8 cellular contexts compared by ENCODE assay signal in genomic region chr1:61337981-61338848, GRCh38.
A peak's percentile ranks its signal among the peaks of the same experiment; 100 is the strongest.
DNase-seq lines count a peak whose midpoint lies in the region; ATAC-seq and FAIRE-seq lines count a peak whose summit lies in the region.

No MANE protein-coding gene starts in this region.

- FAIRE-seq in TTC549 (lab: Jason Lieb, UNC) (peak; percentile 13), frontal cortex (lab: Jason Lieb, UNC) (peak; percentile 87)

- no peak for ATAC-seq in HG02840 (IDR thresholded peaks at IDR 0.05; ENCODE audit: low FRiP score, unreplicated experiment)

- DNase-seq in Daoy (ENCODE audit: low read depth) (peak; percentile 95), NCI-H1092 treated with DMSO at 0.1 percent for 48 hours (lab: John Stamatoyannopoulos, UW) (peak; percentile 74), frontal cortex (ENCODE audit: low spot score in 2 of 2) (peak; percentile 58 to 72), non-pigmented ciliary epithelial cell (ENCODE audit: low read depth) (peak; percentile 70), mesenteric fat pad (ENCODE audit: low spot score) (no peak)
- no peak for DNase-seq in central memory CD4-positive, alpha-beta T cell

Comparison
In these comparisons a context has a peak if more than half of its experiments do, and no peak if none do; other contexts are left out.
1. DNase-seq: peak in Daoy (single experiment), NCI-H1092 treated with DMSO at 0.1 percent for 48 hours (single experiment), frontal cortex (2 of 2) and non-pigmented ciliary epithelial cell (single experiment); none in mesenteric fat pad (single experiment) and central memory CD4-positive, alpha-beta T cell (single experiment).